Comparison of ENCODE assay signal across 9 cellular contexts in genomic region chr3:143895805-143896204, GRCh38. TPM values are rescaled to one million over a fixed set of nuclear protein-coding genes. Genes with fewer than 3 reads are reported as not detected.
DNase-seq lines count a peak whose midpoint lies in the region; ATAC-seq, FAIRE-seq and TF ChIP-seq lines count a peak whose summit lies in the region.
"Had no signal": no experiment of that assay in that cellular context is flagged by ENCODE, and none has a peak within 500 bp of the region (broad histone marks: within the 10 kb centered on the region; RNA-seq: fewer than 3 reads in every experiment).

No MANE protein-coding gene starts in this region.

- CTCF ChIA-PET in AG04450 (lab: Charles Lee): interaction anchor here (0.6 to 4.0 kb wide), 15 partner anchors 11 to 1880 kb away, joined by 3 to 42 read pairs (median 4); partner anchors contain the start of gene DIPK2A

- H3K4me3 ChIP-seq in AG04450 (ENCODE audit: low read depth, low read length) (no peak overlapping the region), OCI-LY3 (ENCODE audit: low read length) (0 out of 2 replicates have a peak overlapping the region, but pooled peaks have one; percentile 25), fibroblast of pulmonary artery (replicated peaks; ENCODE audit: low read depth, low read length) (no peak overlapping the region)

- no peaks in the 10 kb centered on the region for H4K20me1 ChIP-seq in OCI-LY3 (ENCODE audit: insufficient read depth, low read length)

- no peaks in the 10 kb centered on the region for H3K27me3 ChIP-seq in AG04450 (ENCODE audit: control insufficient read depth, insufficient read depth, low read length)
- peaks cover 3% of the 10 kb centered on the region; the same call in 1 of the 2 replicates for H3K27me3 ChIP-seq in OCI-LY3 (ENCODE audit: low read depth, low read length)

- no peak overlapping the region for H3K27ac ChIP-seq in AG04450 (ENCODE audit: low read depth, low read length)
- no peak overlapping the region for H3K27ac ChIP-seq in OCI-LY3 (ENCODE audit: low read length)

- no peak overlapping the region for H2AFZ ChIP-seq in OCI-LY3 (ENCODE audit: low read depth, low read length)

- peak overlapping the region; percentile 37 for H3K4me2 ChIP-seq in OCI-LY3 (ENCODE audit: low read length)

- TF ChIP-seq CTCF in AG04450 (IDR thresholded peaks at IDR 0.05; ENCODE audit: low read depth, low read length) (peak; percentile 43), OCI-LY3 (IDR thresholded peaks at IDR 0.05; ENCODE audit: low read depth, low read length) (peak; percentile 57), fibroblast of pulmonary artery (IDR thresholded peaks at IDR 0.05; ENCODE audit: low read length, missing control alignments) (peak; percentile 21)

- no peaks in the 10 kb centered on the region for H3K79me2 ChIP-seq in OCI-LY3 (ENCODE audit: low read length)

- no peak overlapping the region for H3K9ac ChIP-seq in OCI-LY3 (ENCODE audit: low read length)

- H3K36me3 ChIP-seq in OCI-LY3 (replicated peaks; ENCODE audit: low read depth, low read length): no peaks in the 10 kb centered on the region

- DNase-seq in AG04450 (ENCODE audit: low read depth, low spot score) (no peak), GM19239 (ENCODE audit: insufficient read length, low spot score) (no peak), fibroblast of pulmonary artery (ENCODE audit: low read depth) (peak; percentile 44)
- DNase-seq in activated CD8-positive, alpha-beta memory T cell treated with anti-CD3 and anti-CD28 coated beads for 24 hours: no peak

- POLR2A ChIA-PET in AG04450 (lab: Yijun Ruan, JAX): no interaction called here

- peak; percentile 64 for FAIRE-seq in GM19239 (lab: Jason Lieb, UNC)

- H3K4me1 ChIP-seq in OCI-LY3 (ENCODE audit: low read length): peaks cover 7% of the 10 kb centered on the region

- no peaks in the 10 kb centered on the region for H3K9me3 ChIP-seq in AG04450 (ENCODE audit: control insufficient read depth, insufficient read depth, low read length)
- no peaks in the 10 kb centered on the region for H3K9me3 ChIP-seq in OCI-LY3 (ENCODE audit: insufficient read depth, low read length)

- ATAC-seq in GM19328 (IDR thresholded peaks at IDR 0.05; ENCODE audit: unreplicated experiment): no peak
- ATAC-seq in GM18517 (IDR thresholded peaks at IDR 0.05; ENCODE audit: unreplicated experiment): no peak
- no peak for ATAC-seq in HG03520 (IDR thresholded peaks at IDR 0.05; ENCODE audit: unreplicated experiment)
- ATAC-seq: Right ventricle myocardium inferior had no signal

RNA-seq across cellular contexts. Expression of gene SLC9A9, which starts 47.5 kb away (rescaled TPM):
- 11.5 and 13.4 TPM in 2 replicates for polyA plus RNA-seq in AG04450 (2011; rRNA removed)
- 25.3 and 38.6 TPM in 2 replicates for polyA minus RNA-seq in AG04450 (2011; rRNA and poly(A)+ RNA removed)
